ENCODE assay signal across 13 cellular contexts in the genomic region with DNA sequence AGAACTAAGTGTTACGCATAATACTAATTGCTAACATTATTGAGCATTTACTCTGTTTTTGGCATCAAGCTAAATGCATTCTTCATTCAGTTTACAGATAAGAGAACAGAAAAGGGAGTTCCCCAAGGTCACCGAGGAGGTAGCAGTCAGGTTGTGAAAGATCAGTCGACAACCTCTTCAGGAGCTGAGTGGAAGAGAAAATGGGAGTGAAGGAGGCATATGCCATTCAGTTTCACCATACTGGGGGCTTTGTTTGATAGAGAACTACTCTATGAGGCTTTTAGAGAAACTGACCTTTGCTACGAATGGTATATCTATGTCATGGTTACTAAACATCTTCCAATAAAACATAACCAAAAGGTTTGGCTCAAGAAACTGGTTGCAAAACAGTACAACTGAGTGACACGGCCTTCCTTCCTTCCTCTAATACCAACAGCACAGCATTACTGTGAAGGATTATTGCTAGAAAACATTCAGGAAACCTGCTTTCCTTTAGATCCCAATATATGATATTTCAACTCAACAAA.
DNase-seq lines count a peak whose midpoint lies in the region; ATAC-seq, FAIRE-seq and TF ChIP-seq lines count a peak whose summit lies in the region.
"Had no signal": no experiment of that assay in that cellular context is flagged by ENCODE, and none has a peak within 500 bp of the region (broad histone marks: within the 10 kb centered on the region; RNA-seq: fewer than 3 reads in every experiment).

No MANE protein-coding gene starts in this region.

- H3K9me3 Mint-ChIP-seq in T-cell, result no peaks in the 10 kb centered on the region
- H3K9me3 Mint-ChIP-seq: stimulated activated memory B cell treated with anti-CD40 and anti-IgM and Interleukin-4, amounts not matched to agents 10 μg/mL and 1 μg/mL and 100 μg/mL, for 72 hours had no signal

- no peaks in the 10 kb centered on the region for H3K27me3 Mint-ChIP-seq in T-cell
- H3K27me3 Mint-ChIP-seq: stimulated activated memory B cell treated with anti-CD40 and anti-IgM and Interleukin-4, amounts not matched to agents 10 μg/mL and 1 μg/mL and 100 μg/mL, for 72 hours had no signal

- H3K36me3 Mint-ChIP-seq in T-cell, result no peaks in the 10 kb centered on the region
- H3K36me3 Mint-ChIP-seq: stimulated activated memory B cell treated with anti-CD40 and anti-IgM and Interleukin-4, amounts not matched to agents 10 μg/mL and 1 μg/mL and 100 μg/mL, for 72 hours had no signal

- CTCF ChIA-PET in HEK293 (lab: Yijun Ruan, JAX), result no interaction called here
- CTCF ChIA-PET in T-cell (lab: Charles Lee), result interaction anchor here (0.8 to 1.1 kb wide), 4 partner anchors 9 to 612 kb away, joined by 3 read pairs; no protein-coding TSS in a partner anchor

- DNase-seq in T-cell (no peak), heart left ventricle (no peak), sigmoid colon (no peak), GM12891 (ENCODE audit: insufficient read length, low spot score) (no peak), NCI-H2107 (lab: John Stamatoyannopoulos, UW) (no peak), GM03348 (ENCODE audit: low spot score) (no peak)
- DNase-seq: activated CD8-positive, alpha-beta memory T cell treated with anti-CD3 and anti-CD28 coated beads, Interleukin-2, amount 50 U/mL, for 48 hours; DMS79; foreskin fibroblast; nucleus accumbens had no signal

- POLR2A ChIA-PET in HEK293 (lab: Yijun Ruan, JAX), result no interaction called here
- POLR2A ChIA-PET in T-cell (lab: Charles Lee), result no interaction called here

- H3K27ac Mint-ChIP-seq in T-cell, result peak overlapping the region; percentile 9 to 70
- H3K27ac Mint-ChIP-seq: stimulated activated memory B cell treated with anti-CD40 and anti-IgM and Interleukin-4, amounts not matched to agents 10 μg/mL and 1 μg/mL and 100 μg/mL, for 72 hours had no signal

- no peak overlapping the region for H3K27ac ChIP-seq in HEK293 (ENCODE audit: extremely low read depth, low read depth, low read length)
- H3K27ac ChIP-seq in heart left ventricle, result peak overlapping the region; percentile 61 to 92 (median 72)
- peak overlapping the region; percentile 46 to 71 (median 66) for H3K27ac ChIP-seq in sigmoid colon

- FAIRE-seq in GM12891 (lab: Jason Lieb, UNC), result no peak

- H3K27me3 ChIP-seq in heart left ventricle (no peaks in the 10 kb centered on the region), sigmoid colon (no peaks in the 10 kb centered on the region)

- H3K4me3 ChIP-seq in HEK293 (ENCODE audit: low read depth, low read length) (no peak overlapping the region), heart left ventricle (no peak overlapping the region), sigmoid colon (no peak overlapping the region)

- no peaks in the 10 kb centered on the region for H3K9me3 ChIP-seq in HEK293 (ENCODE audit: control insufficient read depth, insufficient read depth, low read depth, low read length)
- no peaks in the 10 kb centered on the region for H3K9me3 ChIP-seq in heart left ventricle
- H3K9me3 ChIP-seq in sigmoid colon, result no peaks in the 10 kb centered on the region

- 11 to 20% (median 14%) methylated on average over 5 of the region's 5 CpGs for WGBS in heart left ventricle, 4 donors
- WGBS in sigmoid colon, 2 donors, result 49% methylated on average over 5 of the region's 5 CpGs

- peak overlapping the region in 1 of 3 donors; percentile 6 for H3K4me3 Mint-ChIP-seq in T-cell
- H3K4me3 Mint-ChIP-seq: stimulated activated memory B cell treated with anti-CD40 and anti-IgM and Interleukin-4, amounts not matched to agents 10 μg/mL and 1 μg/mL and 100 μg/mL, for 72 hours had no signal

- H3K4me1 ChIP-seq in HEK293 (ENCODE audit: control insufficient read depth, insufficient read depth, low read length) (peaks cover 21% of the 10 kb centered on the region), heart left ventricle (peaks cover 23 to 100% (median 84%) of the 10 kb centered on the region in 12 donors), sigmoid colon (peaks cover 0 to 91% (median 81%) of the 10 kb centered on the region in 4 donors)

- H3K36me3 ChIP-seq in HEK293 (ENCODE audit: control insufficient read depth in 2 of 2, insufficient read depth in 1 of 2, low read length in 2 of 2), result no peaks in the 10 kb centered on the region
- no peaks in the 10 kb centered on the region for H3K36me3 ChIP-seq in heart left ventricle
- no peaks in the 10 kb centered on the region for H3K36me3 ChIP-seq in sigmoid colon

- TF ChIP-seq EP300 in sigmoid colon (IDR thresholded peaks at IDR 0.05), result no peak

- ATAC-seq in T-cell (replicated peaks in 1 of 4) (peak in 1 of 4 experiments; percentile 66), heart left ventricle (peak; percentile 8 to 72 (median 38)), GM18861 (IDR thresholded peaks at IDR 0.05; ENCODE audit: unreplicated experiment) (no peak)
- ATAC-seq: stimulated activated memory B cell treated with anti-CD40 and anti-IgM and Interleukin-4, amounts not matched to agents 10 μg/mL and 1 μg/mL and 100 μg/mL, for 72 hours had no signal

- TF ChIP-seq CTCF in HEK293 (tag by site-specific recombination; IDR thresholded peaks at IDR 0.05) (no peak), heart left ventricle (IDR thresholded peaks at IDR 0.05) (no peak), sigmoid colon (IDR thresholded peaks at IDR 0.05) (no peak)

- intact Hi-C loops in heart left ventricle (cut with DNase I) (loop anchor here in 1 of 10 donors (5.0 kb wide), 1 partner anchor 49 kb away; no protein-coding TSS in a partner anchor), sigmoid colon (cut with DNase I) (no loop called here)

- H3K4me1 Mint-ChIP-seq in T-cell, result peaks cover 91 to 93% (median 92%) of the 10 kb centered on the region in 3 donors

- TF ChIP-seq POLR2A in heart left ventricle (IDR thresholded peaks at IDR 0.05), result no peak
- no peak for TF ChIP-seq POLR2A in sigmoid colon (IDR thresholded peaks at IDR 0.05)
- TF ChIP-seq POLR2A in GM12891 (IDR thresholded peaks at IDR 0.05; ENCODE audit: low read depth, low read length), result no peak

TF ChIP-seq in HEK293, 187 proteins besides CTCF, POLR2A, EP300 and RAD21:
- TF ChIP-seq, protein P1, sequence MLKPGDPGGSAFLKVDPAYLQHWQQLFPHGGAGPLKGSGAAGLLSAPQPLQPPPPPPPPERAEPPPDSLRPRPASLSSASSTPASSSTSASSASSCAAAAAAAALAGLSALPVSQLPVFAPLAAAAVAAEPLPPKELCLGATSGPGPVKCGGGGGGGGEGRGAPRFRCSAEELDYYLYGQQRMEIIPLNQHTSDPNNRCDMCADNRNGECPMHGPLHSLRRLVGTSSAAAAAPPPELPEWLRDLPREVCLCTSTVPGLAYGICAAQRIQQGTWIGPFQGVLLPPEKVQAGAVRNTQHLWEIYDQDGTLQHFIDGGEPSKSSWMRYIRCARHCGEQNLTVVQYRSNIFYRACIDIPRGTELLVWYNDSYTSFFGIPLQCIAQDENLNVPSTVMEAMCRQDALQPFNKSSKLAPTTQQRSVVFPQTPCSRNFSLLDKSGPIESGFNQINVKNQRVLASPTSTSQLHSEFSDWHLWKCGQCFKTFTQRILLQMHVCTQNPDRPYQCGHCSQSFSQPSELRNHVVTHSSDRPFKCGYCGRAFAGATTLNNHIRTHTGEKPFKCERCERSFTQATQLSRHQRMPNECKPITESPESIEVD (tag by site-specific recombination; IDR thresholded peaks at IDR 0.05), result 0 out of 2 replicates have a peak, but pooled peaks have one; percentile 24
- no peak for TF ChIP-seq ZNF776 (tag by site-specific recombination; IDR thresholded peaks at IDR 0.05; ENCODE audit: borderline replicate concordance)
TF ChIP-seq in HEK293: peak in this region for 1.

TF ChIP-seq in GM12891, 5 proteins besides CTCF, POLR2A, EP300 and RAD21:
- no peak for TF ChIP-seq SPI1 (IDR thresholded peaks at IDR 0.05; ENCODE audit: low read depth, low read length)
- no peak for TF ChIP-seq POU2F2 (IDR thresholded peaks at IDR 0.05; ENCODE audit: low read depth, low read length)
- no peak for TF ChIP-seq PAX5 (IDR thresholded peaks at IDR 0.05; ENCODE audit: insufficient read depth, low read length, severe bottlenecking)
- no peak for TF ChIP-seq POLR2AphosphoS5 (IDR thresholded peaks at IDR 0.05; ENCODE audit: low read depth, low read length)
- no peak for TF ChIP-seq TAF1 (IDR thresholded peaks at IDR 0.05; ENCODE audit: low read depth, low read length)
TF ChIP-seq in GM12891: peak in this region for 0.
